9 cellular contexts compared by ENCODE assay signal in the genomic region with DNA sequence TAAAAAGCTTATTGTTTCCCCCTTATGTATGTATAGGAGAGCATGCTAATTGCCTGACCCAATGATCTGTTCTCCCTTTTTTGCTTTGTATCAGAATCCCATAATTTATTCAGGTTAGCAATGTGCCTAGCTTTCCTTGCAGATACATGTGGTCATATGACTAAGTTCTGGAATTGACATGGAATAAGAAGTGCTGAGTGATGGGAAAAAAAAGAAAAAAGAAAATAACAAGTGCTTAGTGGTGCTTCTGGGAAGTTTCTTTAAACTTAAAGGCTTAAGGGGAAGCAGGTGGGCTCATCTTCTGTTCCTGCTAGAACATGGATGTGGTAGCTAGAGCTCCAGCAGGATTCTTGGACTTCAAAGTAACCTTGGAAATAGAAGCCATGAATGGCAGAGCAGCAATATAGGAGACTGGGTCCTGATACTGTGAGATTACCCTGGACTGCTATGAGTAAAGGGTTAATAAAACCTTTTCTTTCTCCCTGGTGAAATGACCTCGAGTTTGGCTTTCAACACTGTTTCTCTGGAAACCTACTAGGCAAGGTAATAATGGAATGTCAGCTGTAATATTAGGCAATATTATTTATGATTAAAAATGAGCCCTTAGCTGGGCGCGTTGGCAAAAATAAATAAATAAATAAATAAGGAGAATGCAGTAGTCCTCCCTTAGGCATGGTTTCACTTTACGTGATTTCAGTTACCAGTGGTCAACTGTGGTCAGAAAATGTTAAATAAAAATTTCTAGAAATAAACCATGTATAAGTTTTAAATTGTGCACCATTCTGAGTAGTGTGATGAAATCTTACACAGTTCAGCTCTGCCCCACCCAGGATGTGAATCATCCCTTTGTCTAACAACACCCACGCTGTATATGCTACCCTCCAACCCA. TPM values are rescaled to one million over a fixed set of nuclear protein-coding genes. Genes with fewer than 3 reads are reported as not detected.
DNase-seq lines count a peak whose midpoint lies in the region; ATAC-seq and TF ChIP-seq lines count a peak whose summit lies in the region.
"Had no signal": no experiment of that assay in that cellular context is flagged by ENCODE, and none has a peak within 500 bp of the region (broad histone marks: within the 10 kb centered on the region; RNA-seq: fewer than 3 reads in every experiment).

No MANE protein-coding gene starts in this region.

- TF ChIP-seq CTCF in WERI-Rb-1 (IDR thresholded peaks at IDR 0.05; ENCODE audit: low read depth, low read length): no peak
- TF ChIP-seq CTCF in left ventricle myocardium inferior (IDR thresholded peaks at IDR 0.05; ENCODE audit: borderline replicate concordance): no peak

- no peaks in the 10 kb centered on the region for H3K27me3 Mint-ChIP-seq in activated naive CD4-positive, alpha-beta T cell treated with anti-CD3 and anti-CD28 coated beads for 36 hours (ENCODE audit: low read depth)

- H3K27me3 ChIP-seq in WERI-Rb-1 (ENCODE audit: insufficient read depth, low read depth, severe bottlenecking) (peaks cover 9% of the 10 kb centered on the region), left ventricle myocardium inferior (ENCODE audit: low read depth) (no peaks in the 10 kb centered on the region)

- intact Hi-C loops in activated naive CD4-positive, alpha-beta T cell treated with anti-CD3 and anti-CD28 coated beads for 36 hours (cut with micrococcal nuclease): loop anchor here (1.0 kb wide), 1 partner anchor 17 kb away; the partner anchor contains the start of gene RBM41
- intact Hi-C loops in left colon (cut with DNase I, micrococcal nuclease) (no loop called here), left ventricle myocardium inferior (cut with micrococcal nuclease) (no loop called here)

- peak overlapping the region; percentile 67 for H3K27ac Mint-ChIP-seq in activated naive CD4-positive, alpha-beta T cell treated with anti-CD3 and anti-CD28 coated beads for 36 hours

- CTCF ChIA-PET in activated naive CD4-positive, alpha-beta T cell treated with anti-CD3 and anti-CD28 coated beads for 36 hours (lab: Charles Lee): no interaction called here

- ATAC-seq in HG03354 (IDR thresholded peaks at IDR 0.05; ENCODE audit: poor library complexity, severe bottlenecking, unreplicated experiment) (peak; percentile 88), left colon (peak; percentile 78), HG03159 (IDR thresholded peaks at IDR 0.05; ENCODE audit: unreplicated experiment) (no peak)

- peak; percentile 2 for DNase-seq in GM04504 (ENCODE audit: low read depth)
- DNase-seq in activated naive CD4-positive, alpha-beta T cell treated with anti-CD3 and anti-CD28 coated beads for 36 hours: peak; percentile 41
- no peak for DNase-seq in left colon
- DNase-seq in WERI-Rb-1: no peak
- DNase-seq in left ventricle myocardium inferior: no peak
- DNase-seq in NCI-H2227 (lab: John Stamatoyannopoulos, UW; ENCODE audit: unreplicated experiment): no peak
- DNase-seq: NCI-H2107 had no signal

- H3K9me3 Mint-ChIP-seq in activated naive CD4-positive, alpha-beta T cell treated with anti-CD3 and anti-CD28 coated beads for 36 hours: no peaks in the 10 kb centered on the region

- H3K27ac ChIP-seq in WERI-Rb-1 (no peak overlapping the region), left ventricle myocardium inferior (replicated peaks) (no peak overlapping the region)

- H3K4me3 ChIP-seq in WERI-Rb-1 (ENCODE audit: low read depth, low read length) (no peak overlapping the region), left ventricle myocardium inferior (no peak overlapping the region)

- H3K9me3 ChIP-seq in WERI-Rb-1 (ENCODE audit: severe bottlenecking): no peaks in the 10 kb centered on the region
- H3K9me3 ChIP-seq in left ventricle myocardium inferior (replicated peaks): no peaks in the 10 kb centered on the region

- H3K36me3 ChIP-seq in WERI-Rb-1 (no peaks in the 10 kb centered on the region), left ventricle myocardium inferior (no peaks in the 10 kb centered on the region)

- H3K4me1 Mint-ChIP-seq in activated naive CD4-positive, alpha-beta T cell treated with anti-CD3 and anti-CD28 coated beads for 36 hours (ENCODE audit: low read depth): peaks cover 9% of the 10 kb centered on the region

- no peak overlapping the region for H3K4me3 Mint-ChIP-seq in activated naive CD4-positive, alpha-beta T cell treated with anti-CD3 and anti-CD28 coated beads for 36 hours

- H3K4me1 ChIP-seq in left ventricle myocardium inferior: no peaks in the 10 kb centered on the region

- peaks cover 2% of the 10 kb centered on the region for H3K36me3 Mint-ChIP-seq in activated naive CD4-positive, alpha-beta T cell treated with anti-CD3 and anti-CD28 coated beads for 36 hours (ENCODE audit: low read depth)

RNA-seq across cellular contexts. Expression of gene RBM41, which starts 16.7 kb away (rescaled TPM):
- 10 to 100 TPM; 10.4 to 11.1 TPM for total RNA-seq in activated naive CD4-positive, alpha-beta T cell treated with anti-CD3 and anti-CD28 coated beads for 36 hours
- total RNA-seq in left colon (10 to 100 TPM; 20.3 to 21.3 TPM), left ventricle myocardium inferior (13.1 TPM)

Comparison
In these comparisons a context has a peak if more than half of its experiments do, and no peak if none do; other contexts are left out.
1. DNase-seq: peak in GM04504 (single experiment) and activated naive CD4-positive, alpha-beta T cell treated with anti-CD3 and anti-CD28 coated beads for 36 hours (single experiment); none in left colon (0 of 2), WERI-Rb-1 (single experiment), left ventricle myocardium inferior (single experiment) and NCI-H2227 (single experiment).